In genomic region chr14:81303258-81303935, GRCh38 we compare ENCODE assay signal across 1 cellular context.
TF ChIP-seq lines count a peak whose summit lies in the region.

No MANE protein-coding gene starts in this region.

TF ChIP-seq in HepG2, 621 proteins besides CTCF, POLR2A, EP300 and RAD21 (continued from another document and continues in another):
- TF ChIP-seq ZBTB14 (CRISPR knock-in tag; IDR thresholded peaks at IDR 0.05) (no peak), SALL1 (CRISPR knock-in tag; IDR thresholded peaks at IDR 0.05) (peak; percentile 100), THAP7 (CRISPR knock-in tag; IDR thresholded peaks at IDR 0.05) (no peak), ZZZ3 (CRISPR knock-in tag; IDR thresholded peaks at IDR 0.05; ENCODE audit: borderline replicate concordance) (no peak), PHF8 (CRISPR knock-in tag; IDR thresholded peaks at IDR 0.05) (peak; percentile 19; the same call in 1 of the 2 replicates), ZNF775 (CRISPR knock-in tag; IDR thresholded peaks at IDR 0.05; ENCODE audit: borderline replicate concordance) (no peak), ARID5B (CRISPR knock-in tag; IDR thresholded peaks at IDR 0.05) (peak; percentile 98), ZBTB34 (CRISPR knock-in tag; IDR thresholded peaks at IDR 0.05) (no peak; the same call in 1 of the 2 replicates), ZNF772 (CRISPR knock-in tag; IDR thresholded peaks at IDR 0.05) (peak; percentile 87), MYNN (CRISPR knock-in tag; IDR thresholded peaks at IDR 0.05; ENCODE audit: low read depth) (no peak), TERF1 (CRISPR knock-in tag; IDR thresholded peaks at IDR 0.05) (no peak), ATF7 (IDR thresholded peaks at IDR 0.05) (peak; percentile 93), ATF7 (CRISPR knock-in tag; IDR thresholded peaks at IDR 0.05) (peak; percentile 99), BRCA1 (CRISPR knock-in tag; IDR thresholded peaks at IDR 0.05) (0 out of 2 replicates have a peak, but pooled peaks have one; percentile 68), RCOR2 (CRISPR knock-in tag; IDR thresholded peaks at IDR 0.05) (peak; percentile 83), TAF15 (IDR thresholded peaks at IDR 0.05; ENCODE audit: low read depth, low read length, poor library complexity, severe bottlenecking) (no peak), NPAS2 (CRISPR knock-in tag; IDR thresholded peaks at IDR 0.05; ENCODE audit: borderline replicate concordance) (no peak), ESRRA (CRISPR knock-in tag; IDR thresholded peaks at IDR 0.05; ENCODE audit: low read depth) (0 out of 2 replicates have a peak, but pooled peaks have one; percentile 18), ZNF644 (CRISPR knock-in tag; IDR thresholded peaks at IDR 0.05; ENCODE audit: low read depth) (peak; percentile 96), MTF1 (CRISPR knock-in tag; IDR thresholded peaks at IDR 0.05) (no peak), ZNF430 (CRISPR knock-in tag; IDR thresholded peaks at IDR 0.05) (peak; percentile 48; the same call in 1 of the 2 replicates), ZNF777 (CRISPR knock-in tag; IDR thresholded peaks at IDR 0.05) (no peak), ZNF780A (CRISPR knock-in tag; IDR thresholded peaks at IDR 0.05) (no peak), ZBTB1 (CRISPR knock-in tag; IDR thresholded peaks at IDR 0.05; ENCODE audit: borderline replicate concordance) (0 out of 2 replicates have a peak, but pooled peaks have one; percentile 44), EED (CRISPR knock-in tag; IDR thresholded peaks at IDR 0.05) (no peak; the same call in 1 of the 2 replicates), MED1 (CRISPR knock-in tag; IDR thresholded peaks at IDR 0.05) (peak; percentile 98), DR1 (CRISPR knock-in tag; IDR thresholded peaks at IDR 0.05) (no peak), SCMH1 (CRISPR knock-in tag; IDR thresholded peaks at IDR 0.05; ENCODE audit: borderline replicate concordance) (no peak), TRIM24 (CRISPR knock-in tag; IDR thresholded peaks at IDR 0.05) (peak; percentile 93), ZMAT3 (CRISPR knock-in tag; conservative IDR thresholded peaks at IDR 0.05) (no peak; the same call in 1 of the 2 replicates), SRF (IDR thresholded peaks at IDR 0.05; ENCODE audit: low read depth, low read length) (no peak), ZNF367 (CRISPR knock-in tag; IDR thresholded peaks at IDR 0.05; ENCODE audit: borderline replicate concordance) (no peak), ZNF781 (CRISPR knock-in tag; IDR thresholded peaks at IDR 0.05; ENCODE audit: borderline replicate concordance, not compliant biosample characterization) (peak; percentile 75), POGZ (CRISPR knock-in tag; IDR thresholded peaks at IDR 0.05) (peak; percentile 95), ZFYVE20 (CRISPR knock-in tag; IDR thresholded peaks at IDR 0.05; ENCODE audit: borderline replicate concordance, low read depth) (no peak), ZNF607 (CRISPR knock-in tag; IDR thresholded peaks at IDR 0.05; ENCODE audit: borderline replicate concordance) (peak; percentile 28; the same call in 1 of the 2 replicates), FLYWCH1 (CRISPR knock-in tag; IDR thresholded peaks at IDR 0.05) (no peak), SMC3 (IDR thresholded peaks at IDR 0.05; ENCODE audit: low read length) (peak; percentile 29; the same call in 1 of the 2 replicates), ZNF670 (CRISPR knock-in tag; IDR thresholded peaks at IDR 0.05; ENCODE audit: borderline replicate concordance) (peak; percentile 99), PLSCR1 (CRISPR knock-in tag; IDR thresholded peaks at IDR 0.05; ENCODE audit: borderline replicate concordance) (no peak), PPARG (CRISPR knock-in tag; conservative IDR thresholded peaks at IDR 0.05) (peak; percentile 100), ZSCAN30 (CRISPR knock-in tag; IDR thresholded peaks at IDR 0.05) (no peak), ZSCAN12 (CRISPR knock-in tag; IDR thresholded peaks at IDR 0.05) (no peak), YEATS2 (CRISPR knock-in tag; IDR thresholded peaks at IDR 0.05; ENCODE audit: borderline replicate concordance) (peak; percentile 24; the same call in 1 of the 2 replicates), GZF1 (CRISPR knock-in tag; IDR thresholded peaks at IDR 0.05) (no peak), MTA1 (CRISPR knock-in tag; IDR thresholded peaks at IDR 0.05; ENCODE audit: borderline replicate concordance) (peak; percentile 78; the same call in 1 of the 2 replicates), ETV6 (CRISPR knock-in tag; conservative IDR thresholded peaks at IDR 0.05) (peak; percentile 71; the same call in 1 of the 2 replicates), MAFK (conservative IDR thresholded peaks at IDR 0.05 in 1 of 2, IDR thresholded peaks at IDR 0.05 in 1 of 2; ENCODE audit: low read length in 2 of 2) (peak; percentile 61 to 73), AKNA (CRISPR knock-in tag; IDR thresholded peaks at IDR 0.05; ENCODE audit: borderline replicate concordance) (no peak), STAT6 (CRISPR knock-in tag; IDR thresholded peaks at IDR 0.05; ENCODE audit: borderline replicate concordance) (no peak), CCDC6 (CRISPR knock-in tag; IDR thresholded peaks at IDR 0.05) (no peak), KDM6A (CRISPR knock-in tag; IDR thresholded peaks at IDR 0.05; ENCODE audit: low read depth) (peak; percentile 80), ZFP36 (IDR thresholded peaks at IDR 0.05; ENCODE audit: borderline replicate concordance, low read depth, low read length, partially characterized antibody) (no peak)
